In genomic region chr5:89869346-89869745, GRCh38 we compare ENCODE assay signal across 1 cellular context.
TF ChIP-seq lines count a peak whose summit lies in the region.

No MANE protein-coding gene starts in this region.

TF ChIP-seq in H1, 55 proteins besides CTCF, POLR2A, EP300 and RAD21:
- no peak for TF ChIP-seq SP4 (IDR thresholded peaks at IDR 0.05; ENCODE audit: low read length)
- TF ChIP-seq CHD2 (IDR thresholded peaks at IDR 0.05; ENCODE audit: low read length), result no peak
- no peak for TF ChIP-seq SAP30 (IDR thresholded peaks at IDR 0.05; ENCODE audit: insufficient read depth, insufficient replicate concordance, low read length)
- no peak for TF ChIP-seq SP1 (IDR thresholded peaks at IDR 0.05; ENCODE audit: low read depth, low read length)
- TF ChIP-seq KDM1A (IDR thresholded peaks at IDR 0.05; ENCODE audit: borderline replicate concordance, low read length), result no peak
- TF ChIP-seq TEAD4 (IDR thresholded peaks at IDR 0.05; ENCODE audit: low read depth, low read length), result no peak
- TF ChIP-seq JUN (IDR thresholded peaks at IDR 0.05; ENCODE audit: low read depth, low read length), result no peak
- no peak for TF ChIP-seq RBBP5 (IDR thresholded peaks at IDR 0.05; ENCODE audit: borderline replicate concordance, low read depth, low read length)
- TF ChIP-seq BACH1 (IDR thresholded peaks at IDR 0.05; ENCODE audit: low read length), result no peak
- TF ChIP-seq TCF12 (IDR thresholded peaks at IDR 0.05; ENCODE audit: low read depth, low read length), result no peak
- no peak for TF ChIP-seq POLR2AphosphoS5 (IDR thresholded peaks at IDR 0.05; ENCODE audit: low read depth, low read length)
- TF ChIP-seq KDM5A (IDR thresholded peaks at IDR 0.05; ENCODE audit: low read length), result no peak
- no peak for TF ChIP-seq EGR1 (IDR thresholded peaks at IDR 0.05; ENCODE audit: borderline replicate concordance, low read depth, low read length)
- TF ChIP-seq YY1 (IDR thresholded peaks at IDR 0.05; ENCODE audit: low read depth, low read length), result no peak
